In genomic region chr11:77198440-77198849, GRCh38 we compare ENCODE assay signal across 8 cellular contexts.
DNase-seq lines count a peak whose midpoint lies in the region; ATAC-seq and TF ChIP-seq lines count a peak whose summit lies in the region.

No MANE protein-coding gene starts in this region.

- H3K36me3 Mint-ChIP-seq in activated CD8-positive, alpha-beta memory T cell treated with anti-CD3 and anti-CD28 coated beads, Interleukin-2, amount 10 ng/mL, durations not matched to agents 7 days and 5 days: no peaks in the 10 kb centered on the region
- H3K36me3 Mint-ChIP-seq in activated T-helper 1 cell treated with anti-CD3 and anti-CD28 coated beads, Interleukin-12 subunit alpha, Interleukin-12 subunit beta, Interleukin-2, Interleukin-4 antibody, amounts not matched to agents 30 ng/mL and 10 ng/mL and 1 ng/mL, durations not matched to agents 14 hours and 24 hours and 36 hours (ENCODE audit: low read depth): no peaks in the 10 kb centered on the region

- peaks cover 2% of the 10 kb centered on the region for H3K4me1 Mint-ChIP-seq in activated CD8-positive, alpha-beta memory T cell treated with anti-CD3 and anti-CD28 coated beads, Interleukin-2, amount 10 ng/mL, durations not matched to agents 7 days and 5 days
- peaks cover 6% of the 10 kb centered on the region for H3K4me1 Mint-ChIP-seq in stimulated activated naive CD8-positive, alpha-beta T cell treated with anti-CD3 and anti-CD28 coated beads, Interleukin-15, amount 100 ng/mL, for 72 hours
- H3K4me1 Mint-ChIP-seq in activated T-helper 1 cell treated with anti-CD3 and anti-CD28 coated beads, Interleukin-12 subunit alpha, Interleukin-12 subunit beta, Interleukin-2, Interleukin-4 antibody, amounts not matched to agents 30 ng/mL and 10 ng/mL and 1 ng/mL, durations not matched to agents 14 hours and 24 hours and 36 hours (ENCODE audit: low read depth): no peaks in the 10 kb centered on the region

- H3K27me3 ChIP-seq in OCI-LY3 (ENCODE audit: low read depth, low read length) (no peaks in the 10 kb centered on the region), fibroblast of lung (ENCODE audit: control insufficient read depth, insufficient read depth, low read length) (no peaks in the 10 kb centered on the region)

- H2AFZ ChIP-seq in OCI-LY3 (ENCODE audit: low read depth, low read length) (peak overlapping the region; percentile 6; the same call in 1 of the 2 replicates), fibroblast of lung (ENCODE audit: low read length) (no peak overlapping the region)

- DNase-seq in activated CD8-positive, alpha-beta memory T cell treated with anti-CD3 and anti-CD28 coated beads, Interleukin-2, amount 50 U/mL, for 4 hours: peak; percentile 13
- no peak for DNase-seq in activated CD8-positive, alpha-beta memory T cell treated with anti-CD3 and anti-CD28 coated beads, Interleukin-2, amount 10 ng/mL, durations not matched to agents 7 days and 5 days
- DNase-seq in fibroblast of lung (ENCODE audit: low read depth in 2 of 2): no peak
- peak; percentile 16 to 45 for DNase-seq in stimulated activated naive CD8-positive, alpha-beta T cell treated with anti-CD3 and anti-CD28 coated beads, Interleukin-15, amount 100 ng/mL, for 72 hours
- DNase-seq in activated T-helper 1 cell treated with anti-CD3 and anti-CD28 coated beads, Interleukin-12 subunit alpha, Interleukin-12 subunit beta, Interleukin-2, Interleukin-4 antibody, amounts not matched to agents 30 ng/mL and 10 ng/mL and 1 ng/mL, durations not matched to agents 14 hours and 24 hours and 36 hours (ENCODE audit: low spot score): no peak

- TF ChIP-seq CTCF in OCI-LY3 (IDR thresholded peaks at IDR 0.05; ENCODE audit: low read depth, low read length): peak; percentile 48
- TF ChIP-seq CTCF in fibroblast of lung (conservative IDR thresholded peaks at IDR 0.05 in 1 of 2, IDR thresholded peaks at IDR 0.05 in 1 of 2; ENCODE audit: low read depth in 1 of 2, low read length in 2 of 2): peak; percentile 11 to 34

- H3K27ac ChIP-seq in OCI-LY3 (ENCODE audit: low read length) (no peak overlapping the region), fibroblast of lung (ENCODE audit: insufficient read depth, low read length) (no peak overlapping the region)

- intact Hi-C loops in activated T-helper 1 cell treated with anti-CD3 and anti-CD28 coated beads, Interleukin-12 subunit alpha, Interleukin-12 subunit beta, Interleukin-2, Interleukin-4 antibody, amounts not matched to agents 30 ng/mL and 10 ng/mL and 1 ng/mL, durations not matched to agents 14 hours and 24 hours and 36 hours (cut with micrococcal nuclease): no loop called here

- CTCF ChIA-PET in activated CD8-positive, alpha-beta memory T cell treated with anti-CD3 and anti-CD28 coated beads, Interleukin-2, amount 10 ng/mL, durations not matched to agents 7 days and 5 days (lab: Charles Lee): interaction anchor here (1.6 kb wide), 1 partner anchor 71 kb away, joined by 7 read pairs; no protein-coding TSS in a partner anchor

- H3K27ac Mint-ChIP-seq in activated CD8-positive, alpha-beta memory T cell treated with anti-CD3 and anti-CD28 coated beads, Interleukin-2, amount 10 ng/mL, durations not matched to agents 7 days and 5 days: no peak overlapping the region
- H3K27ac Mint-ChIP-seq in stimulated activated naive CD8-positive, alpha-beta T cell treated with anti-CD3 and anti-CD28 coated beads, Interleukin-15, amount 100 ng/mL, for 72 hours: peak overlapping the region in 1 of 2 donors; percentile 79
- H3K27ac Mint-ChIP-seq in activated T-helper 1 cell treated with anti-CD3 and anti-CD28 coated beads, Interleukin-12 subunit alpha, Interleukin-12 subunit beta, Interleukin-2, Interleukin-4 antibody, amounts not matched to agents 30 ng/mL and 10 ng/mL and 1 ng/mL, durations not matched to agents 14 hours and 24 hours and 36 hours: no peak overlapping the region

- H3K27me3 Mint-ChIP-seq in activated CD8-positive, alpha-beta memory T cell treated with anti-CD3 and anti-CD28 coated beads, Interleukin-2, amount 10 ng/mL, durations not matched to agents 7 days and 5 days: no peaks in the 10 kb centered on the region
- H3K27me3 Mint-ChIP-seq in stimulated activated naive CD8-positive, alpha-beta T cell treated with anti-CD3 and anti-CD28 coated beads, Interleukin-15, amount 100 ng/mL, for 72 hours: no peaks in the 10 kb centered on the region
- H3K27me3 Mint-ChIP-seq in activated T-helper 1 cell treated with anti-CD3 and anti-CD28 coated beads, Interleukin-12 subunit alpha, Interleukin-12 subunit beta, Interleukin-2, Interleukin-4 antibody, amounts not matched to agents 30 ng/mL and 10 ng/mL and 1 ng/mL, durations not matched to agents 14 hours and 24 hours and 36 hours (ENCODE audit: insufficient read depth): no peaks in the 10 kb centered on the region

- H3K9me3 ChIP-seq in OCI-LY3 (ENCODE audit: insufficient read depth, low read length) (no peaks in the 10 kb centered on the region), fibroblast of lung (ENCODE audit: control insufficient read depth, insufficient read depth, low read depth, low read length) (no peaks in the 10 kb centered on the region)

- no peaks in the 10 kb centered on the region for H3K4me1 ChIP-seq in OCI-LY3 (ENCODE audit: low read length)
- no peaks in the 10 kb centered on the region for H3K4me1 ChIP-seq in fibroblast of lung (ENCODE audit: control insufficient read depth, extremely low read depth, insufficient read depth, low read length)

- no peaks in the 10 kb centered on the region for H3K79me2 ChIP-seq in OCI-LY3 (ENCODE audit: low read length)
- H3K79me2 ChIP-seq in fibroblast of lung (ENCODE audit: control insufficient read depth, insufficient read depth, low read length): no peaks in the 10 kb centered on the region

- H4K20me1 ChIP-seq in OCI-LY3 (ENCODE audit: insufficient read depth, low read length) (no peaks in the 10 kb centered on the region), fibroblast of lung (ENCODE audit: control insufficient read depth, extremely low read depth, insufficient read depth, low read length) (no peaks in the 10 kb centered on the region)

- H3K36me3 ChIP-seq in OCI-LY3 (replicated peaks; ENCODE audit: low read depth, low read length) (no peaks in the 10 kb centered on the region), fibroblast of lung (ENCODE audit: control insufficient read depth, insufficient read depth, low read length) (no peaks in the 10 kb centered on the region)

- no peak overlapping the region for H3K4me3 Mint-ChIP-seq in activated CD8-positive, alpha-beta memory T cell treated with anti-CD3 and anti-CD28 coated beads, Interleukin-2, amount 10 ng/mL, durations not matched to agents 7 days and 5 days
- H3K4me3 Mint-ChIP-seq in stimulated activated naive CD8-positive, alpha-beta T cell treated with anti-CD3 and anti-CD28 coated beads, Interleukin-15, amount 100 ng/mL, for 72 hours: no peak overlapping the region
- H3K4me3 Mint-ChIP-seq in activated T-helper 1 cell treated with anti-CD3 and anti-CD28 coated beads, Interleukin-12 subunit alpha, Interleukin-12 subunit beta, Interleukin-2, Interleukin-4 antibody, amounts not matched to agents 30 ng/mL and 10 ng/mL and 1 ng/mL, durations not matched to agents 14 hours and 24 hours and 36 hours: no peak overlapping the region

- ATAC-seq in activated CD8-positive, alpha-beta memory T cell treated with anti-CD3 and anti-CD28 coated beads, Interleukin-2, amount 10 ng/mL, durations not matched to agents 7 days and 5 days: no peak
- ATAC-seq in stimulated activated naive CD8-positive, alpha-beta T cell treated with anti-CD3 and anti-CD28 coated beads, Interleukin-15, amount 100 ng/mL, for 72 hours: peak; percentile 41
- ATAC-seq in GM18861 (IDR thresholded peaks at IDR 0.05; ENCODE audit: unreplicated experiment) (no peak), GM18520 (IDR thresholded peaks at IDR 0.05; ENCODE audit: unreplicated experiment) (no peak)

- no peaks in the 10 kb centered on the region for H3K9me3 Mint-ChIP-seq in activated CD8-positive, alpha-beta memory T cell treated with anti-CD3 and anti-CD28 coated beads, Interleukin-2, amount 10 ng/mL, durations not matched to agents 7 days and 5 days (ENCODE audit: low read depth)
- H3K9me3 Mint-ChIP-seq in stimulated activated naive CD8-positive, alpha-beta T cell treated with anti-CD3 and anti-CD28 coated beads, Interleukin-15, amount 100 ng/mL, for 72 hours: no peaks in the 10 kb centered on the region
- no peaks in the 10 kb centered on the region for H3K9me3 Mint-ChIP-seq in activated T-helper 1 cell treated with anti-CD3 and anti-CD28 coated beads, Interleukin-12 subunit alpha, Interleukin-12 subunit beta, Interleukin-2, Interleukin-4 antibody, amounts not matched to agents 30 ng/mL and 10 ng/mL and 1 ng/mL, durations not matched to agents 14 hours and 24 hours and 36 hours

- H3K9ac ChIP-seq in OCI-LY3 (ENCODE audit: low read length) (no peak overlapping the region), fibroblast of lung (ENCODE audit: insufficient read depth, low read length) (no peak overlapping the region)

- no peak overlapping the region for H3K4me2 ChIP-seq in OCI-LY3 (ENCODE audit: low read length)
- H3K4me2 ChIP-seq in fibroblast of lung (ENCODE audit: extremely low read depth, insufficient read depth, low read length): no peak overlapping the region

- no peak overlapping the region for H3K4me3 ChIP-seq in OCI-LY3 (ENCODE audit: low read length)
- H3K4me3 ChIP-seq in fibroblast of lung (replicated peaks in 1 of 4; ENCODE audit: control extremely low read depth in 1 of 4, insufficient read depth in 1 of 4, low read depth in 3 of 4, low read length in 4 of 4): no peak overlapping the region

Comparison
In these comparisons a context has a peak if more than half of its experiments do, and no peak if none do; other contexts are left out.
1. DNase-seq: peak in activated CD8-positive, alpha-beta memory T cell treated with anti-CD3 and anti-CD28 coated beads, Interleukin-2, amount 50 U/mL, for 4 hours (single experiment) and stimulated activated naive CD8-positive, alpha-beta T cell treated with anti-CD3 and anti-CD28 coated beads, Interleukin-15, amount 100 ng/mL, for 72 hours (2 of 2); none in activated CD8-positive, alpha-beta memory T cell treated with anti-CD3 and anti-CD28 coated beads, Interleukin-2, amount 10 ng/mL, durations not matched to agents 7 days and 5 days (single experiment), fibroblast of lung (0 of 2) and activated T-helper 1 cell treated with anti-CD3 and anti-CD28 coated beads, Interleukin-12 subunit alpha, Interleukin-12 subunit beta, Interleukin-2, Interleukin-4 antibody, amounts not matched to agents 30 ng/mL and 10 ng/mL and 1 ng/mL, durations not matched to agents 14 hours and 24 hours and 36 hours (single experiment).